ENCODE assay signal across 8 cellular contexts in the genomic region with DNA sequence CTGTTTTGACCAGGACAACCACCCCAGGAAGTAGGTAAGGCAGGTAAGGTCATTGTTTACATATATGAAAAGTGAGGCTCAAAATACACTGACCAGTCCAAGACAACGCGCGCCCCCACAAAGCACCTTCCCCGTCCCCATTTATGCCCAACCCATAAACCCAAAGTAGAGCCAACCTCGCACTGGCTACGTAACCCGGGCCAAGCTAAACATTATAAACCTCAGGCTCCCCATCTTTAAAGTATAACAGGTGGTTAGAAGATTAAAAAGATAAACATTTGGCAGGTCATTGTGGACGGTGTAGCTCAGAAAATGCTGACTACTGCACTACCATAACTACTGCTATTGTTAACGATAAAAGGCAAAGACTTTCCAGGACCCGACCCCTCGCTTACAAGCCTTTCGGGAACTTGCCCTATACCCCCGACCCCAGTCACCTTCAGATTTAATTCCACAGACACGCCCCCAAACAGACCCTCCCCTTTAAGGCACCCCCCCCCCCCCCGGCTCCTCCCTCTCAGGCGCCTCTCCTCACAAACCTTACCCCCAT. TPM values are rescaled to one million over a fixed set of nuclear protein-coding genes. Genes with fewer than 3 reads are reported as not detected.
A peak's percentile ranks its signal among the peaks of the same experiment; 100 is the strongest.
DNase-seq lines count a peak whose midpoint lies in the region; ATAC-seq, FAIRE-seq and TF ChIP-seq lines count a peak whose summit lies in the region.

No MANE protein-coding gene starts in this region.

- H3K9me3 Mint-ChIP-seq in CD4-positive, alpha-beta T cell, result no peaks in the 10 kb centered on the region
- H3K9me3 Mint-ChIP-seq in activated naive CD8-positive, alpha-beta T cell (ENCODE audit: low read depth), result no peaks in the 10 kb centered on the region

- no peaks in the 10 kb centered on the region for H3K9me3 ChIP-seq in CD4-positive, alpha-beta T cell (ENCODE audit: control insufficient read depth, low read length)
- H3K9me3 ChIP-seq in iPS DF 6.9 (ENCODE audit: control insufficient read depth, insufficient read depth, low read length), result no peaks in the 10 kb centered on the region

- H3K27me3 Mint-ChIP-seq in CD4-positive, alpha-beta T cell, result no peaks in the 10 kb centered on the region
- H3K27me3 Mint-ChIP-seq in activated naive CD8-positive, alpha-beta T cell, result no peaks in the 10 kb centered on the region

- WGBS in iPS DF 6.9 (ENCODE audit: insufficient coverage, insufficient read length), result no CpG with 5 or more reads among the region's 16 CpGs

- no peak for FAIRE-seq in HTR-8/SVneo (lab: Jason Lieb, UNC)

- peak overlapping the region; percentile 83 for H3K4me3 ChIP-seq in iPS DF 6.9 (ENCODE audit: low read length)
- H3K4me3 ChIP-seq in skin epidermis, result peak overlapping the region; percentile 44 to 77 (median 71)

- peak overlapping the region; percentile 92 for H3K27ac Mint-ChIP-seq in CD4-positive, alpha-beta T cell
- H3K27ac Mint-ChIP-seq in activated naive CD8-positive, alpha-beta T cell, result peak overlapping the region; percentile 99

- no peaks in the 10 kb centered on the region for H3K36me3 ChIP-seq in iPS DF 6.9 (ENCODE audit: control insufficient read depth, insufficient read depth, low read length)

- H3K4me1 ChIP-seq in iPS DF 6.9 (ENCODE audit: control insufficient read depth, insufficient read depth, low read length), result peaks cover 1% of the 10 kb centered on the region; the same call in 1 of the 2 replicates

- CTCF ChIA-PET in CD4-positive, alpha-beta T cell (lab: Charles Lee), result interaction anchor here (1.2 to 2.5 kb wide), 3 partner anchors 11 to 55 kb away, joined by 3 to 9 read pairs (median 4); no protein-coding TSS in a partner anchor

- intact Hi-C loops in CD4-positive, alpha-beta T cell (cut with DNase I, micrococcal nuclease), result loop anchor here (1.0 to 2.0 kb wide), 5 partner anchors 23 to 143 kb away; partner anchors contain the start of genes ANAPC15 (in 2 of the 2) and LAMTOR1 (in 1 of the 2)

- peaks cover 12% of the 10 kb centered on the region for H3K36me3 Mint-ChIP-seq in CD4-positive, alpha-beta T cell (ENCODE audit: low read depth)
- peaks cover 4% of the 10 kb centered on the region for H3K36me3 Mint-ChIP-seq in activated naive CD8-positive, alpha-beta T cell

- peak; percentile 21 for ATAC-seq in CD4-positive, alpha-beta T cell (ENCODE audit: poor library complexity)
- ATAC-seq in GM21529 (IDR thresholded peaks at IDR 0.05; ENCODE audit: unreplicated experiment) (no peak), HG02870 (IDR thresholded peaks at IDR 0.05; ENCODE audit: unreplicated experiment) (no peak)

- H3K27ac ChIP-seq in CD4-positive, alpha-beta T cell (ENCODE audit: low read depth, low read length), result peak overlapping the region; percentile 82
- H3K27ac ChIP-seq in iPS DF 6.9 (ENCODE audit: low read length), result no peak overlapping the region
- peak overlapping the region in 20 of 21 experiments; percentile 37 to 93 (median 89) for H3K27ac ChIP-seq in skin epidermis

- peak in 1 of 10 experiments; percentile 19 for DNase-seq in CD4-positive, alpha-beta T cell
- peak; percentile 72 for DNase-seq in HTR-8/SVneo (ENCODE audit: insufficient read length, low spot score)
- no peak for DNase-seq in iPS DF 6.9 (ENCODE audit: low read depth, low spot score)
- DNase-seq in UCSD-AML1 (lab: John Stamatoyannopoulos, UW; ENCODE audit: unreplicated experiment), result no peak

- POLR2A ChIA-PET in CD4-positive, alpha-beta T cell (lab: Charles Lee), result interaction anchor here (0.6 to 2.9 kb wide), 7 partner anchors 11 to 149 kb away, joined by 3 to 31 read pairs (median 3); no protein-coding TSS in a partner anchor

- H3K4me3 Mint-ChIP-seq in CD4-positive, alpha-beta T cell, result peak overlapping the region; percentile 95
- peak overlapping the region; percentile 98 for H3K4me3 Mint-ChIP-seq in activated naive CD8-positive, alpha-beta T cell

- H3K27me3 ChIP-seq in CD4-positive, alpha-beta T cell (ENCODE audit: control insufficient read depth, insufficient read depth, low read length), result no peaks in the 10 kb centered on the region
- no peaks in the 10 kb centered on the region for H3K27me3 ChIP-seq in iPS DF 6.9 (ENCODE audit: control insufficient read depth, insufficient read depth, low read length)

- TF ChIP-seq CTCF in CD4-positive, alpha-beta T cell (IDR thresholded peaks at IDR 0.05), result no peak

- H3K4me1 Mint-ChIP-seq in CD4-positive, alpha-beta T cell (ENCODE audit: low read depth), result peaks cover 46% of the 10 kb centered on the region
- peaks cover 42% of the 10 kb centered on the region for H3K4me1 Mint-ChIP-seq in activated naive CD8-positive, alpha-beta T cell (ENCODE audit: low read depth)

RNA-seq across cellular contexts. Expression of gene NUMA1, which starts 0.5 kb away (rescaled TPM):
- 100 to 1,000 TPM; 191 to 197 TPM for total RNA-seq in CD4-positive, alpha-beta T cell

RNA-seq across cellular contexts. Expression of gene LRRC51, which starts 0.8 kb away (rescaled TPM):
- 1 to 10 TPM in 1 of 2 experiments, under 1 TPM in 1; 0.87 to 1.1 TPM for total RNA-seq in CD4-positive, alpha-beta T cell

RNA-seq across cellular contexts. Expression of gene LAMTOR1, which starts 23.2 kb away (rescaled TPM):
- 10 to 100 TPM; 29.5 to 30.4 TPM for total RNA-seq in CD4-positive, alpha-beta T cell

RNA-seq across cellular contexts. Expression of gene TOMT, which starts 25.9 kb away (rescaled TPM):
- not detected for total RNA-seq in CD4-positive, alpha-beta T cell

RNA-seq across cellular contexts. Expression of gene ANAPC15, which starts 32.6 kb away (rescaled TPM):
- 10 to 100 TPM; 48.8 to 52.5 TPM for total RNA-seq in CD4-positive, alpha-beta T cell
